In the genomic region with DNA sequence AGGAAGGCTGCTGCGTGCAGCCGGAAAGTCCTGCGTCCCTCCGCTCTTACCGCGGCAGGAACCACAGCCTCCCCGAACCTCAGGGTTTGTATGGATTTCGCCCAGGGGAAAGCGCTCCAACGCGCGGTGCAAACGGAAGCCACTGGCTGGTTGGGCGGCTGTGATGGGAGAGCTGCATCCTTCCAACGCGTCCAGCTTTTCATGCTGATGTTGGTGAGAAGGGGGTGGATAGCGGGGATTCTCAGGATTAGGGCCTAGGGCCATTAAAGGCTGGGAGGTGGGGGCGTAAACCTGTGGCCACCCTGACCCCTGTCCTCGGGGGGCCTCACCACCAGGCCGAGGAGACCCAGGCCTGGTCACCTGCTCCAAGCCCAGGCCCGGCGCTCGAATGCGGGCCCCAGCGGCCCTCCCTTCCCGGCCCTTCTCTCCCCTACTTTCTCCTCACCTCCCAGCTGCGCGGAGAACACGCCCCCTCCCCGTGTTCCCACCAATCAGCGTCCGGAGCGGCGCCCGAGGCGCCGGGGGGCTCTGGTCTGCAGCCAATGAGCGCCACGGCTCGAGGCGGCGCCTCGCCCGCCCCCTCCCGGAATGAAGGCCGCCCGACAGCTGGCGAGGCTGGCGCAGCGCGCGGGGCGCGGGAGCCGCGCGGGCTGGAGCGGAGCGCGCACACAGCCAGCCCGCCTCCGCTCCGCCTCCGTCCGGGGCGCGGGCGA, we compare ENCODE assay signal across 8 cellular contexts. TPM values are rescaled to one million over a fixed set of nuclear protein-coding genes. Genes with fewer than 3 reads are reported as not detected.
DNase-seq lines count a peak whose midpoint lies in the region; ATAC-seq and TF ChIP-seq lines count a peak whose summit lies in the region.

No MANE protein-coding gene starts in this region.

- H3K36me3 ChIP-seq in neural cell (ENCODE audit: insufficient read depth, low read length), result no peaks in the 10 kb centered on the region

- peak; percentile 60 for ATAC-seq in GM21526 (IDR thresholded peaks at IDR 0.05; ENCODE audit: low FRiP score, unreplicated experiment)
- ATAC-seq in stimulated activated naive CD8-positive, alpha-beta T cell treated with anti-CD3 and anti-CD28 coated beads, Interleukin-15, Interleukin-2, amounts not matched to agents 100 U/mL and 50 U/mL, for 24 hours, result peak; percentile 73

- H3K4me3 ChIP-seq in fibroblast of villous mesenchyme (ENCODE audit: low read depth, low read length), result peak overlapping the region; percentile 54
- peak overlapping the region; percentile 66 for H3K4me3 ChIP-seq in neural cell (ENCODE audit: low read length)

- CTCF ChIA-PET in RWPE1 (lab: Yijun Ruan, JAX), result interaction anchor here (0.5 to 1.0 kb wide), 4 partner anchors 57 to 459 kb away, joined by 3 to 5 read pairs (median 3); no protein-coding TSS in a partner anchor

- H3K9me3 ChIP-seq in neural cell (ENCODE audit: low read length), result no peaks in the 10 kb centered on the region

- H3K79me2 ChIP-seq in neural cell (replicated peaks; ENCODE audit: insufficient read depth, low read length), result peaks cover 6% of the 10 kb centered on the region

- H2AFZ ChIP-seq in neural cell (ENCODE audit: low read depth, low read length), result peak overlapping the region; percentile 48

- no peak overlapping the region for H3K4me2 ChIP-seq in neural cell (ENCODE audit: low read length)

- peaks cover 2% of the 10 kb centered on the region for H3K27me3 Mint-ChIP-seq in IgD-negative memory B cell

- H4K20me1 ChIP-seq in neural cell (ENCODE audit: insufficient read depth), result peaks cover 5% of the 10 kb centered on the region

- H3F3A ChIP-seq in neural cell (ENCODE audit: insufficient read depth, low read length, poor library complexity, severe bottlenecking), result no peaks in the 10 kb centered on the region

- peak overlapping the region in 2 of 3 donors; percentile 16 to 67 for H3K27ac Mint-ChIP-seq in IgD-negative memory B cell

- TF ChIP-seq EP300 in neural cell (conservative IDR thresholded peaks at IDR 0.05; ENCODE audit: poor library complexity, severe bottlenecking), result no peak

- H3K27ac ChIP-seq in RWPE1, result peak overlapping the region; percentile 77
- peak overlapping the region; percentile 38 for H3K27ac ChIP-seq in neural cell (ENCODE audit: low read length)

- no peaks in the 10 kb centered on the region for H3K9me3 Mint-ChIP-seq in IgD-negative memory B cell

- peak overlapping the region; percentile 51 for H3K9ac ChIP-seq in neural cell (ENCODE audit: low read length)

- peaks cover 12 to 18% (median 17%) of the 10 kb centered on the region in 3 donors for H3K4me1 Mint-ChIP-seq in IgD-negative memory B cell

- no peaks in the 10 kb centered on the region for H3K9me2 ChIP-seq in neural cell (ENCODE audit: insufficient read depth, low read length)

- no peaks in the 10 kb centered on the region for H3K27me3 ChIP-seq in neural cell (ENCODE audit: insufficient read depth, low read depth, low read length)

- TF ChIP-seq CTCF in RWPE1 (conservative IDR thresholded peaks at IDR 0.05; ENCODE audit: low read depth) (peak; percentile 28), fibroblast of villous mesenchyme (IDR thresholded peaks at IDR 0.05; ENCODE audit: insufficient read depth, low read depth, low read length) (peak; percentile 21), neural cell (IDR thresholded peaks at IDR 0.05; ENCODE audit: poor library complexity, severe bottlenecking) (peak; percentile 60)

- H3K36me3 Mint-ChIP-seq in IgD-negative memory B cell, result peaks cover 3% of the 10 kb centered on the region

- POLR2A ChIA-PET in RWPE1 (lab: Yijun Ruan, JAX; ENCODE audit: low non-redundant PET), result interaction anchor here (1.4 kb wide), 1 partner anchor 80 kb away, joined by 3 read pairs; no protein-coding TSS in a partner anchor

- DNase-seq in DMS 273 (lab: John Stamatoyannopoulos, UW; ENCODE audit: unreplicated experiment), result peak; percentile 96
- peak; percentile 94 for DNase-seq in RWPE1 (ENCODE audit: low spot score)
- peak; percentile 71 for DNase-seq in activated gamma-delta T cell (lab: John Stamatoyannopoulos, UW)
- DNase-seq in fibroblast of villous mesenchyme (ENCODE audit: low read depth), result peak; percentile 92
- DNase-seq in stimulated activated naive CD8-positive, alpha-beta T cell treated with anti-CD3 and anti-CD28 coated beads, Interleukin-15, Interleukin-2, amounts not matched to agents 100 U/mL and 50 U/mL, for 24 hours, result peak; percentile 81

- TF ChIP-seq RAD21 in neural cell (conservative IDR thresholded peaks at IDR 0.05), result no peak

- H3K4me3 Mint-ChIP-seq in IgD-negative memory B cell, result peak overlapping the region; percentile 32 to 77 (median 58)

TF ChIP-seq in neural cell, 6 proteins besides CTCF, POLR2A, EP300 and RAD21:
- TF ChIP-seq POLR2AphosphoS5 (IDR thresholded peaks at IDR 0.05) (no peak), SMC3 (conservative IDR thresholded peaks at IDR 0.05; ENCODE audit: poor library complexity) (peak; percentile 55), MXI1 (conservative IDR thresholded peaks at IDR 0.05; ENCODE audit: poor library complexity, severe bottlenecking) (peak; percentile 26)
TF ChIP-seq in neural cell: peak in this region for 2.

RNA-seq across cellular contexts. Expression of a gene that starts 0.5 kb away (rescaled TPM):
- not detected for polyA plus RNA-seq in IgD-negative memory B cell
- total RNA-seq in fibroblast of villous mesenchyme, result 1.9 and 6.0 TPM in 2 replicates
- polyA plus RNA-seq in neural cell, result 26.0 and 29.1 TPM in 2 replicates
- polyA minus RNA-seq in neural cell, result 19.2 and 22.1 TPM in 2 replicates

RNA-seq across cellular contexts. Expression of a gene that starts 51.6 kb away (rescaled TPM):
- polyA plus RNA-seq in IgD-negative memory B cell (60.9 TPM), neural cell (37.3 and 38.6 TPM in 2 replicates)
- 95.7 and 119 TPM in 2 replicates for total RNA-seq in fibroblast of villous mesenchyme
- 112 and 128 TPM in 2 replicates for polyA minus RNA-seq in neural cell

Comparison
In these comparisons a context has a peak if more than half of its experiments do, and no peak if none do; other contexts are left out.
1. Peak in every context shown above with its lines: DNase-seq, ATAC-seq, H3K4me3 ChIP-seq and H3K27ac ChIP-seq.
2. RNA of a gene that starts 0.5 kb away (polyA plus RNA-seq): 26.0 to 29.1 TPM in neural cell; not detected in IgD-negative memory B cell (single experiment); every median in the first group is over 10 times any median in the second.